ENCODE assay signal across 8 cellular contexts in the genomic region with DNA sequence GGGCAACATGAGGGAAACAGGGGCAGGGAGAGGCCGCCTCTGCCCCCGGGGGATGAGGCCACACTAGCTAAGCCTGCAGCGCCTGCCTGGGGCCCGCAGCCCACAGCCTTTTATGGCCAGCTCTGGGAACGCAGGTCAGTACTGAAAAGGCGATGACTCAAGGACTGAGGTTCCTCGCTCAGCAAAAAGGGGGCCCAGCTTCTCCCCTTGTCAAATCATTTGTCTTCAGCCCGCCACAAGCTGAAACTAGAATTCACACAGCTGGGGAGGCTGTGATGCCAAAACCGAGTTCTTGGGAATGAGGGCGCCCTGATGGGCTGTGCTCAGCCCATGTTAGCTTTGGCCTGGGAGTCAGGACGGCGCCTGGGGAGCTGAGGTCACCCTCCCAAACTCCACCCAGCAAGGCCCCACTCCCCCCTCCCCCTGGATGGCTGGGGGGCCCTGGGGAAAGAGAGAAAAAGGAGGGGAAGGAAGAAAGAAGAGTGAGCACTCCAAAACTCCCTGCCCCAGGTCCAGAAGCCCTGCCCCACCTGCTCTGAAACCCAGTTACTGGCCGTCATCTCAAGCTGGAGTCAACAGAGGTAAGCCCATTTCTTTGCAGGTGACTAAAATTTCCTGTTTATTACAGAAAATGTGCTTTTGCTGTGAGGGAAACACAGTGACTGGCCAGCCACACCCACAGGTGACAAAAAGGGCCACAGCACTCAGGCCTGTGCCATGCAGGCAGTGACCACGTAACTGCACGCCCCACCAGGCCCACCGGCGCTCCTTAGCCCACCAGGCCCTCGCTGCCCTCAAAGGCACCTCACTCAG. TPM values are rescaled to one million over a fixed set of nuclear protein-coding genes. Genes with fewer than 3 reads are reported as not detected.
DNase-seq lines count a peak whose midpoint lies in the region; ATAC-seq, FAIRE-seq and TF ChIP-seq lines count a peak whose summit lies in the region.

No MANE protein-coding gene starts in this region.

- H3K27me3 ChIP-seq in Loucy (ENCODE audit: insufficient read depth, low read length, poor library complexity, severe bottlenecking) (no peaks in the 10 kb centered on the region), keratinocyte (ENCODE audit: control insufficient read depth, extremely low read depth, insufficient read depth, low read length) (no peaks in the 10 kb centered on the region)

- H3K79me2 ChIP-seq in Loucy (ENCODE audit: insufficient read depth, low read length), result peaks cover 78% of the 10 kb centered on the region
- peaks cover 80% of the 10 kb centered on the region for H3K79me2 ChIP-seq in keratinocyte (ENCODE audit: control insufficient read depth, insufficient read depth, low read length)

- POLR2A ChIA-PET in activated CD4-positive, alpha-beta T cell treated with anti-CD3 and anti-CD28 coated beads for 36 hours (lab: Charles Lee), result interaction anchor here (0.6 to 8.6 kb wide), 8 partner anchors 9 to 1029 kb away, joined by 3 to 128 read pairs (median 6); a partner anchor contains a TSS

- peak overlapping the region; percentile 74 for H3K27ac ChIP-seq in keratinocyte (ENCODE audit: control insufficient read depth, insufficient read depth, low read length)

- TF ChIP-seq CTCF in Loucy (conservative IDR thresholded peaks at IDR 0.05; ENCODE audit: low read length) (no peak), keratinocyte (optimal IDR thresholded peaks at IDR 0.05 in 1 of 3, IDR thresholded peaks at IDR 0.05 in 1 of 3, conservative IDR thresholded peaks at IDR 0.05 in 1 of 3; ENCODE audit: extremely low read depth in 1 of 3, insufficient read depth in 2 of 3, low read length in 3 of 3) (no peak)

- peak; percentile 46 for ATAC-seq in activated CD4-positive, alpha-beta T cell treated with anti-CD3 and anti-CD28 coated beads for 36 hours

- H3K4me1 Mint-ChIP-seq in activated CD4-positive, alpha-beta T cell treated with anti-CD3 and anti-CD28 coated beads for 36 hours, result peaks cover 95% of the 10 kb centered on the region

- H3K36me3 ChIP-seq in Loucy (ENCODE audit: insufficient read depth, low read length), result peaks cover 2% of the 10 kb centered on the region; the same call in 1 of the 2 replicates
- peaks cover 11 to 15% of the 10 kb centered on the region in 2 experiments for H3K36me3 ChIP-seq in keratinocyte (ENCODE audit: control insufficient read depth in 2 of 2, extremely low read depth in 1 of 2, insufficient read depth in 2 of 2, low read length in 2 of 2)

- dilution Hi-C loops in keratinocyte (cut with MboI; ENCODE audit: extremely low pct_ligation_motif_present, low sequenced_read_pairs), result no loop called here

- H3K4me2 ChIP-seq in Loucy (ENCODE audit: low read depth, low read length, poor library complexity, severe bottlenecking), result peak overlapping the region; percentile 25
- peak overlapping the region; percentile 74 for H3K4me2 ChIP-seq in keratinocyte (ENCODE audit: control insufficient read depth, extremely low read depth, insufficient read depth, low read depth, low read length)

- no peaks in the 10 kb centered on the region for H3K27me3 Mint-ChIP-seq in activated CD4-positive, alpha-beta T cell treated with anti-CD3 and anti-CD28 coated beads for 36 hours

- H2AFZ ChIP-seq in Loucy (ENCODE audit: low read length) (no peak overlapping the region), keratinocyte (ENCODE audit: control insufficient read depth, low read length) (no peak overlapping the region)

- no peaks in the 10 kb centered on the region for H3K9me2 ChIP-seq in Loucy (replicated peaks; ENCODE audit: low read depth, low read length)

- H3K36me3 Mint-ChIP-seq in activated CD4-positive, alpha-beta T cell treated with anti-CD3 and anti-CD28 coated beads for 36 hours (ENCODE audit: low read depth), result peaks cover 43% of the 10 kb centered on the region

- no peak overlapping the region for H3K4me3 ChIP-seq in Loucy (ENCODE audit: low read length, poor library complexity, severe bottlenecking)
- peak overlapping the region in 2 of 3 experiments; percentile 4 to 23 for H3K4me3 ChIP-seq in keratinocyte (ENCODE audit: control insufficient read depth in 2 of 3, extremely low read depth in 1 of 3, insufficient read depth in 2 of 3, low read depth in 1 of 3, low read length in 3 of 3)

- peak overlapping the region; percentile 95 for H3K27ac Mint-ChIP-seq in activated CD4-positive, alpha-beta T cell treated with anti-CD3 and anti-CD28 coated beads for 36 hours

- intact Hi-C loops in activated CD4-positive, alpha-beta T cell treated with anti-CD3 and anti-CD28 coated beads for 36 hours (cut with DNase I, micrococcal nuclease), result loop anchor here (1.0 to 5.0 kb wide), 3 partner anchors 14 to 563 kb away; a partner anchor contains a TSS

- CTCF ChIA-PET in activated CD4-positive, alpha-beta T cell treated with anti-CD3 and anti-CD28 coated beads for 36 hours (lab: Charles Lee), result interaction anchor here (0.7 to 8.4 kb wide), 11 partner anchors 11 to 315 kb away, joined by 3 to 139 read pairs (median 10); a partner anchor contains a TSS

- H3F3A ChIP-seq in Loucy (ENCODE audit: low read depth), result peaks cover 12% of the 10 kb centered on the region

- no peaks in the 10 kb centered on the region for H4K20me1 ChIP-seq in Loucy (ENCODE audit: insufficient read depth, low read length, poor library complexity, severe bottlenecking)
- H4K20me1 ChIP-seq in keratinocyte (ENCODE audit: control insufficient read depth, extremely low read depth, insufficient read depth, low read length), result peaks cover 6% of the 10 kb centered on the region

- peak; percentile 81 for DNase-seq in activated CD4-positive, alpha-beta T cell treated with anti-CD3 and anti-CD28 coated beads for 36 hours
- no peak for DNase-seq in activated CD4-positive, alpha-beta T cell treated with anti-CD3 and anti-CD28 coated beads for 1 hour
- DNase-seq in amniotic stem cell (lab: John Stamatoyannopoulos, UW) (peak; percentile 63), keratinocyte (ENCODE audit: low read depth, low spot score) (no peak), SW480 (ENCODE audit: low spot score) (no peak), mucosa of gallbladder (ENCODE audit: low spot score) (no peak)
- DNase-seq in stimulated activated CD8-positive, alpha-beta memory T cell treated with anti-CD3 and anti-CD28 coated beads, Interleukin-7, amount 100 ng/mL, for 48 hours (ENCODE audit: extremely low read depth in 1 of 2, low read depth in 1 of 2), result peak; percentile 59 to 83

- peaks cover 11% of the 10 kb centered on the region for H3K9me1 ChIP-seq in keratinocyte (ENCODE audit: control insufficient read depth, extremely low read depth, insufficient read depth, low read length)

- H3K4me1 ChIP-seq in Loucy (ENCODE audit: insufficient read depth, low read length, poor library complexity, severe bottlenecking), result peaks cover 58% of the 10 kb centered on the region
- H3K4me1 ChIP-seq in keratinocyte (ENCODE audit: control insufficient read depth, extremely low read depth, insufficient read depth, low read length), result peaks cover 68% of the 10 kb centered on the region

- H3K9me3 Mint-ChIP-seq in activated CD4-positive, alpha-beta T cell treated with anti-CD3 and anti-CD28 coated beads for 36 hours (ENCODE audit: low read depth), result peaks cover 5% of the 10 kb centered on the region

- peak overlapping the region; percentile 64 for H3K4me3 Mint-ChIP-seq in activated CD4-positive, alpha-beta T cell treated with anti-CD3 and anti-CD28 coated beads for 36 hours

- H3K9me3 ChIP-seq in Loucy (ENCODE audit: insufficient read depth, low read depth, low read length) (no peaks in the 10 kb centered on the region), keratinocyte (ENCODE audit: control insufficient read depth, low read depth, low read length) (no peaks in the 10 kb centered on the region)

- H3K9ac ChIP-seq in Loucy (ENCODE audit: low read depth, low read length, poor library complexity, severe bottlenecking) (peak overlapping the region; percentile 52), keratinocyte (ENCODE audit: control insufficient read depth, extremely low read depth, insufficient read depth, low read length) (peak overlapping the region; percentile 60)

- FAIRE-seq in keratinocyte (lab: Jason Lieb, UNC), result peak; percentile 59

RNA-seq across cellular contexts. Expression of a gene that starts 13.7 kb away (rescaled TPM):
- total RNA-seq in activated CD4-positive, alpha-beta T cell treated with anti-CD3 and anti-CD28 coated beads for 36 hours, result 10 to 100 TPM; 71.0 to 73.6 TPM
- polyA plus RNA-seq in keratinocyte, result 73.9 to 192 TPM (median 75.6 TPM) in 3 replicates
- polyA plus RNA-seq in keratinocyte (2011; ENCODE audit: low read depth), result 89.7 TPM
- 69.4 and 117 TPM in 2 replicates for polyA plus RNA-seq in keratinocyte (2011; cell fraction: cytosol; rRNA removed)
- polyA plus RNA-seq in keratinocyte (2011; cell fraction: nucleus; rRNA removed), result 139 and 148 TPM in 2 replicates
- 50.2 and 134 TPM in 2 replicates for polyA plus RNA-seq in keratinocyte (2012; ENCODE audit: low replicate concordance)
- 107 to 412 TPM (median 144 TPM) in 3 replicates for polyA minus RNA-seq in keratinocyte
- polyA minus RNA-seq in keratinocyte (2011; cell fraction: cytosol; rRNA and poly(A)+ RNA removed), result 120 TPM
- polyA minus RNA-seq in keratinocyte (2011; cell fraction: nucleus; rRNA and poly(A)+ RNA removed), result 91.0 and 135 TPM in 2 replicates
- total RNA-seq in mucosa of gallbladder, result 85.6 TPM

RNA-seq across cellular contexts. Expression of a gene that starts 20.2 kb away (rescaled TPM):
- total RNA-seq in activated CD4-positive, alpha-beta T cell treated with anti-CD3 and anti-CD28 coated beads for 36 hours, result under 1 TPM; 0.28 to 0.39 TPM
- polyA plus RNA-seq in keratinocyte, result 2.2 to 4.0 TPM (median 2.5 TPM) in 3 replicates
- 2.5 TPM for polyA plus RNA-seq in keratinocyte (2011; ENCODE audit: low read depth)
- 1.4 and 3.5 TPM in 2 replicates for polyA plus RNA-seq in keratinocyte (2011; cell fraction: cytosol; rRNA removed)
- polyA plus RNA-seq in keratinocyte (2011; cell fraction: nucleus; rRNA removed), result 9.9 and 12.9 TPM in 2 replicates
- 6.3 and 7.4 TPM in 2 replicates for polyA plus RNA-seq in keratinocyte (2012; ENCODE audit: low replicate concordance)
- 3.6 to 9.7 TPM (median 5.5 TPM) in 3 replicates for polyA minus RNA-seq in keratinocyte
- 4.6 TPM for polyA minus RNA-seq in keratinocyte (2011; cell fraction: cytosol; rRNA and poly(A)+ RNA removed)
- polyA minus RNA-seq in keratinocyte (2011; cell fraction: nucleus; rRNA and poly(A)+ RNA removed), result 11.5 and 16.9 TPM in 2 replicates
- total RNA-seq in mucosa of gallbladder, result 37.1 TPM

RNA-seq across cellular contexts. Expression of a gene that starts 52.3 kb away (rescaled TPM):
- 10 to 100 TPM; 15.8 to 16.7 TPM for total RNA-seq in activated CD4-positive, alpha-beta T cell treated with anti-CD3 and anti-CD28 coated beads for 36 hours
- polyA plus RNA-seq in keratinocyte, result 2.4 to 5.7 TPM (median 4.5 TPM) in 3 replicates
- 8.6 TPM for polyA plus RNA-seq in keratinocyte (2011; ENCODE audit: low read depth)
- 3.0 and 6.4 TPM in 2 replicates for polyA plus RNA-seq in keratinocyte (2011; cell fraction: cytosol; rRNA removed)
- 15.8 and 21.8 TPM in 2 replicates for polyA plus RNA-seq in keratinocyte (2011; cell fraction: nucleus; rRNA removed)
- 13.5 and 26.7 TPM in 2 replicates for polyA plus RNA-seq in keratinocyte (2012; ENCODE audit: low replicate concordance)
- 7.6 to 19.2 TPM (median 9.6 TPM) in 3 replicates for polyA minus RNA-seq in keratinocyte
- polyA minus RNA-seq in keratinocyte (2011; cell fraction: cytosol; rRNA and poly(A)+ RNA removed), result 27.4 TPM
- polyA minus RNA-seq in keratinocyte (2011; cell fraction: nucleus; rRNA and poly(A)+ RNA removed), result 18.6 and 21.2 TPM in 2 replicates
- 39.3 TPM for total RNA-seq in mucosa of gallbladder

RNA-seq across cellular contexts. Expression of a gene that starts 54.3 kb away (rescaled TPM):
- 10 to 100 TPM; 34.8 to 38.5 TPM for total RNA-seq in activated CD4-positive, alpha-beta T cell treated with anti-CD3 and anti-CD28 coated beads for 36 hours
- 14.2 to 19.1 TPM (median 18.2 TPM) in 3 replicates for polyA plus RNA-seq in keratinocyte
- 4.6 TPM for polyA plus RNA-seq in keratinocyte (2011; ENCODE audit: low read depth)
- 10.7 and 17.7 TPM in 2 replicates for polyA plus RNA-seq in keratinocyte (2011; cell fraction: cytosol; rRNA removed)
- polyA plus RNA-seq in keratinocyte (2011; cell fraction: nucleus; rRNA removed), result 39.7 and 52.7 TPM in 2 replicates
- polyA plus RNA-seq in keratinocyte (2012; ENCODE audit: low replicate concordance), result 19.6 and 27.4 TPM in 2 replicates
- polyA minus RNA-seq in keratinocyte, result 12.3 to 50.8 TPM (median 16.1 TPM) in 3 replicates
- polyA minus RNA-seq in keratinocyte (2011; cell fraction: cytosol; rRNA and poly(A)+ RNA removed), result 35.9 TPM
- polyA minus RNA-seq in keratinocyte (2011; cell fraction: nucleus; rRNA and poly(A)+ RNA removed), result 25.9 and 29.3 TPM in 2 replicates
- total RNA-seq in mucosa of gallbladder, result 34.8 TPM

RNA-seq across cellular contexts. Expression of a gene that starts 59.8 kb away (rescaled TPM):
- 10 to 100 TPM; 13.2 to 13.5 TPM for total RNA-seq in activated CD4-positive, alpha-beta T cell treated with anti-CD3 and anti-CD28 coated beads for 36 hours
- polyA plus RNA-seq in keratinocyte, result 13.7 to 20.6 TPM (median 16.4 TPM) in 3 replicates
- 7.8 TPM for polyA plus RNA-seq in keratinocyte (2011; ENCODE audit: low read depth)
- 16.3 and 20.1 TPM in 2 replicates for polyA plus RNA-seq in keratinocyte (2011; cell fraction: cytosol; rRNA removed)
- 38.1 and 45.2 TPM in 2 replicates for polyA plus RNA-seq in keratinocyte (2011; cell fraction: nucleus; rRNA removed)
- 14.8 and 20.4 TPM in 2 replicates for polyA plus RNA-seq in keratinocyte (2012; ENCODE audit: low replicate concordance)
- polyA minus RNA-seq in keratinocyte, result 11.6 to 19.6 TPM (median 15.0 TPM) in 3 replicates
- 12.9 TPM for polyA minus RNA-seq in keratinocyte (2011; cell fraction: cytosol; rRNA and poly(A)+ RNA removed)
- polyA minus RNA-seq in keratinocyte (2011; cell fraction: nucleus; rRNA and poly(A)+ RNA removed), result 9.4 and 19.5 TPM in 2 replicates
- total RNA-seq in mucosa of gallbladder, result 44.1 TPM

Comparison
In these comparisons a context has a peak if more than half of its experiments do, and no peak if none do; other contexts are left out.
1. DNase-seq: peak in activated CD4-positive, alpha-beta T cell treated with anti-CD3 and anti-CD28 coated beads for 36 hours (single experiment), amniotic stem cell (single experiment) and stimulated activated CD8-positive, alpha-beta memory T cell treated with anti-CD3 and anti-CD28 coated beads, Interleukin-7, amount 100 ng/mL, for 48 hours (2 of 2); none in activated CD4-positive, alpha-beta T cell treated with anti-CD3 and anti-CD28 coated beads for 1 hour (single experiment), keratinocyte (single experiment), SW480 (single experiment) and mucosa of gallbladder (single experiment).
2. RNA of a gene that starts 20.2 kb away (total RNA-seq): 37.1 TPM in mucosa of gallbladder (single experiment); 0.28 to 0.39 TPM in activated CD4-positive, alpha-beta T cell treated with anti-CD3 and anti-CD28 coated beads for 36 hours; every median in the first group is over 10 times any median in the second.